In genomic region chr1:45346473-45346872, GRCh38 we compare ENCODE assay signal across 20 cellular contexts. TPM values are rescaled to one million over a fixed set of nuclear protein-coding genes. Genes with fewer than 3 reads are reported as not detected.
DNase-seq lines count a peak whose midpoint lies in the region; ATAC-seq, FAIRE-seq and TF ChIP-seq lines count a peak whose summit lies in the region.
"Had no signal": no experiment of that assay in that cellular context is flagged by ENCODE, and none has a peak within 500 bp of the region (broad histone marks: within the 10 kb centered on the region; RNA-seq: fewer than 3 reads in every experiment).

No MANE protein-coding gene starts in this region.

- no peak overlapping the region for H3K23ac ChIP-seq in neuronal stem cell (ENCODE audit: low read depth, low read length, poor library complexity)

- no peak for TF ChIP-seq EP300 in HepG2 (IDR thresholded peaks at IDR 0.05; ENCODE audit: low read depth in 2 of 2, low read length in 2 of 2)
- TF ChIP-seq EP300 in HepG2 (CRISPR knock-in tag; IDR thresholded peaks at IDR 0.05; ENCODE audit: borderline replicate concordance), result no peak
- no peak for TF ChIP-seq EP300 in K562 (IDR thresholded peaks at IDR 0.05; ENCODE audit: low read length)

- H3K27ac ChIP-seq in HepG2 (ENCODE audit: extremely low read length, insufficient read depth, low read length), result no peak overlapping the region
- H3K27ac ChIP-seq in right lobe of liver, result no peak overlapping the region
- H3K27ac ChIP-seq in HEK293 (ENCODE audit: extremely low read depth, low read depth, low read length), result no peak overlapping the region
- H3K27ac ChIP-seq in K562 (ENCODE audit: extremely low read depth, low read depth, low read length), result no peak overlapping the region
- H3K27ac ChIP-seq in testis, result no peak overlapping the region
- no peak overlapping the region for H3K27ac ChIP-seq in neuronal stem cell (replicated peaks; ENCODE audit: low read length)
- H3K27ac ChIP-seq: SJCRH30 had no signal

- H3K14ac ChIP-seq in neuronal stem cell (ENCODE audit: low read length), result no peak overlapping the region

- H2AFZ ChIP-seq in HepG2 (ENCODE audit: low read length) (no peak overlapping the region), K562 (ENCODE audit: low read depth, low read length) (no peak overlapping the region), neuronal stem cell (ENCODE audit: low read length) (no peak overlapping the region)

- H3K79me2 ChIP-seq in HepG2 (ENCODE audit: insufficient read depth, low read length) (peaks cover 7% of the 10 kb centered on the region), K562 (ENCODE audit: control insufficient read depth, insufficient read depth, low read length) (peaks cover 12% of the 10 kb centered on the region)

- H2AK5ac ChIP-seq in neuronal stem cell (ENCODE audit: low read depth, low read length), result no peak overlapping the region

- TF ChIP-seq CTCF in HepG2 (CRISPR knock-in tag; IDR thresholded peaks at IDR 0.05) (no peak), right lobe of liver (IDR thresholded peaks at IDR 0.05) (no peak), HEK293 (tag by site-specific recombination; IDR thresholded peaks at IDR 0.05) (no peak), K562 (IDR thresholded peaks at IDR 0.05 in 2 of 3, conservative IDR thresholded peaks at IDR 0.05 in 1 of 3; ENCODE audit: insufficient read depth in 2 of 3, low read depth in 1 of 3, low read length in 3 of 3) (no peak), testis (IDR thresholded peaks at IDR 0.05) (no peak), GM13976 (IDR thresholded peaks at IDR 0.05; ENCODE audit: borderline replicate concordance, control extremely low read depth, extremely low read depth, insufficient read depth, missing control alignments) (no peak)

- H3K9ac ChIP-seq in HepG2 (ENCODE audit: insufficient read depth, low read depth, low read length) (no peak overlapping the region), K562 (ENCODE audit: insufficient read depth in 1 of 2, low read depth in 2 of 2, low read length in 2 of 2) (no peak overlapping the region), neuronal stem cell (ENCODE audit: low read depth, low read length, poor library complexity) (no peak overlapping the region)

- in situ Hi-C loops in HepG2 (cut with HindIII; ENCODE audit: extremely low pct_ligation_motif_present, low pct_unique_long_range_greater_than_20kb) (no loop called here), K562 (cut with MboI) (loop anchor here (5.0 kb wide), 1 partner anchor 146 kb away; the partner anchor contains the start of gene TESK2), GM13976 (cut with MboI; ENCODE audit: low sequenced_read_pairs, unreplicated experiment) (no loop called here)

- WGBS in HepG2 (ENCODE audit: low lambda C conversion rate), result 87% methylated on average over 2 of the region's 2 CpGs
- 94% methylated on average over 2 of the region's 2 CpGs for WGBS in right lobe of liver (ENCODE audit: insufficient coverage, low coverage, low lambda C conversion rate, missing lambda C conversion rate)
- 65% methylated on average over 2 of the region's 2 CpGs for WGBS in K562 (ENCODE audit: insufficient coverage, low coverage, missing lambda C conversion rate)
- WGBS in testis, 2 donors, result 81 to 92% methylated on average over 2 of the region's 2 CpGs
- no CpG with 5 or more reads among the region's 2 CpGs for WGBS in neuronal stem cell (ENCODE audit: extremely low coverage in 2 of 2, insufficient read length in 2 of 2, insufficient replicate concordance in 1 of 2), 2 donors

- H3K27me3 ChIP-seq in HepG2 (ENCODE audit: control insufficient read depth in 1 of 2, insufficient read depth in 2 of 2, low read length in 2 of 2), result no peaks in the 10 kb centered on the region
- no peaks in the 10 kb centered on the region for H3K27me3 ChIP-seq in right lobe of liver
- H3K27me3 ChIP-seq in K562 (ENCODE audit: control insufficient read depth in 2 of 2, insufficient read depth in 2 of 2, low read length in 2 of 2), result no peaks in the 10 kb centered on the region
- H3K27me3 ChIP-seq in testis, result no peaks in the 10 kb centered on the region
- peaks cover 0 to 6% (median 0%) of the 10 kb centered on the region in 3 experiments for H3K27me3 ChIP-seq in neuronal stem cell (ENCODE audit: control insufficient read depth in 3 of 3, insufficient read depth in 3 of 3, low read depth in 1 of 3, low read length in 3 of 3)
- H3K27me3 ChIP-seq: SJCRH30 had no signal

- H3K36me3 ChIP-seq in HepG2 (replicated peaks in 1 of 2; ENCODE audit: control insufficient read depth in 1 of 2, insufficient read depth in 2 of 2, low read length in 2 of 2), result peaks cover 15 to 34% of the 10 kb centered on the region in 2 experiments
- peaks cover 0 to 38% (median 15%) of the 10 kb centered on the region in 4 donors for H3K36me3 ChIP-seq in right lobe of liver
- H3K36me3 ChIP-seq in HEK293 (ENCODE audit: control insufficient read depth in 2 of 2, insufficient read depth in 1 of 2, low read length in 2 of 2), result peaks cover 0 to 55% of the 10 kb centered on the region in 2 experiments; a peak in 2 of 3 replicates
- peaks cover 46% of the 10 kb centered on the region for H3K36me3 ChIP-seq in K562 (ENCODE audit: control insufficient read depth, insufficient read depth, low read length)
- no peaks in the 10 kb centered on the region for H3K36me3 ChIP-seq in testis (ENCODE audit: low read depth, missing control alignments)
- peaks cover 26 to 39% of the 10 kb centered on the region in 2 donors for H3K36me3 ChIP-seq in neuronal stem cell (replicated peaks in 1 of 2; ENCODE audit: control insufficient read depth in 2 of 2, insufficient read depth in 2 of 2, low read length in 2 of 2)

- TF ChIP-seq POLR2A in HepG2 (IDR thresholded peaks at IDR 0.05; ENCODE audit: insufficient read depth in 1 of 2, low read depth in 2 of 2, low read length in 2 of 2) (no peak), right lobe of liver (IDR thresholded peaks at IDR 0.05) (no peak), K562 (conservative IDR thresholded peaks at IDR 0.05) (peak; percentile 7; the same call in 1 of the 2 replicates), testis (IDR thresholded peaks at IDR 0.05) (no peak)

- no peaks in the 10 kb centered on the region for H3K9me1 ChIP-seq in K562 (ENCODE audit: control insufficient read depth, insufficient read depth, low read length)

- POLR2A ChIA-PET in HepG2 (lab: Yijun Ruan, JAX) (interaction anchor here (1.3 to 2.7 kb wide), 2 partner anchors 43 to 335 kb away, joined by 3 to 8 read pairs; partner anchors contain the start of gene HECTD3), HEK293 (lab: Yijun Ruan, JAX) (no interaction called here), K562 (lab: Yijun Ruan, JAX) (interaction anchor here (0.5 to 13.3 kb wide), 16 partner anchors 9 to 526 kb away, joined by 3 to 226 read pairs (median 3); no protein-coding TSS in a partner anchor)

- no peak overlapping the region for H4K8ac ChIP-seq in neuronal stem cell (ENCODE audit: low read depth, low read length)

- no peak overlapping the region for H2BK120ac ChIP-seq in neuronal stem cell (ENCODE audit: low read depth, low read length)

- H2BK15ac ChIP-seq in neuronal stem cell (ENCODE audit: low read length), result no peak overlapping the region

- H3K79me1 ChIP-seq in neuronal stem cell (ENCODE audit: low read depth, low read length), result no peaks in the 10 kb centered on the region

- H3K4me3 ChIP-seq in HepG2 (replicated peaks in 1 of 3; ENCODE audit: insufficient read depth in 1 of 3, low read depth in 2 of 3, low read length in 3 of 3), result no peak overlapping the region
- H3K4me3 ChIP-seq in right lobe of liver, result no peak overlapping the region
- H3K4me3 ChIP-seq in HEK293 (ENCODE audit: low read depth, low read length), result no peak overlapping the region
- H3K4me3 ChIP-seq in K562, result no peak overlapping the region
- H3K4me3 ChIP-seq in testis, result no peak overlapping the region
- no peak overlapping the region for H3K4me3 ChIP-seq in neuronal stem cell (ENCODE audit: low read length in 2 of 2)
- H3K4me3 ChIP-seq: SJCRH30 had no signal

- H2BK5ac ChIP-seq in neuronal stem cell (ENCODE audit: low read length), result no peak overlapping the region

- H3K18ac ChIP-seq in neuronal stem cell (ENCODE audit: low read length), result no peak overlapping the region

- FAIRE-seq in HepG2 (lab: Jason Lieb, UNC) (no peak), K562 (lab: Jason Lieb, UNC) (peak; percentile 71)
- FAIRE-seq: HTR-8/SVneo had no signal

- H3K4ac ChIP-seq in neuronal stem cell (ENCODE audit: low read length), result no peak overlapping the region

- intact Hi-C loops in HepG2 (cut with micrococcal nuclease; ENCODE audit: unreplicated experiment) (no loop called here), right lobe of liver (cut with DNase I) (no loop called here), K562 (cut with micrococcal nuclease) (no loop called here), testis (cut with DNase I; ENCODE audit: low total_unique reads) (no loop called here)

- no peak overlapping the region for H2BK12ac ChIP-seq in neuronal stem cell (ENCODE audit: low read length)

- H3K4me2 ChIP-seq in HepG2 (ENCODE audit: low read depth, low read length) (no peak overlapping the region), K562 (ENCODE audit: insufficient read depth, low read length) (no peak overlapping the region), neuronal stem cell (ENCODE audit: insufficient read depth, low read length, poor library complexity, severe bottlenecking) (no peak overlapping the region)

- TF ChIP-seq RAD21 in HepG2 (CRISPR knock-in tag; IDR thresholded peaks at IDR 0.05) (no peak), K562 (CRISPR knock-in tag; conservative IDR thresholded peaks at IDR 0.05 in 1 of 2, IDR thresholded peaks at IDR 0.05 in 1 of 2) (no peak)

- H3K9me3 ChIP-seq in HepG2 (ENCODE audit: low read length) (no peaks in the 10 kb centered on the region), right lobe of liver (no peaks in the 10 kb centered on the region), HEK293 (ENCODE audit: control insufficient read depth, insufficient read depth, low read depth, low read length) (no peaks in the 10 kb centered on the region), K562 (replicated peaks; ENCODE audit: control insufficient read depth, insufficient read depth, low read depth, low read length) (no peaks in the 10 kb centered on the region), testis (no peaks in the 10 kb centered on the region), neuronal stem cell (replicated peaks in 1 of 2; ENCODE audit: control insufficient read depth in 2 of 2, insufficient read depth in 1 of 2, low read depth in 1 of 2, low read length in 2 of 2) (no peaks in the 10 kb centered on the region)
- H3K9me3 ChIP-seq: SJCRH30 had no signal

- H3K4me1 ChIP-seq in HepG2 (ENCODE audit: insufficient read depth, low read length) (peaks cover 14% of the 10 kb centered on the region), right lobe of liver (peaks cover 0 to 16% (median 4%) of the 10 kb centered on the region in 4 donors), HEK293 (ENCODE audit: control insufficient read depth, insufficient read depth, low read length) (no peaks in the 10 kb centered on the region), K562 (replicated peaks in 1 of 2; ENCODE audit: control insufficient read depth in 2 of 2, insufficient read depth in 2 of 2, low read length in 2 of 2) (peaks cover 0 to 5% of the 10 kb centered on the region in 2 experiments; a peak in 4 of 5 replicates), testis (peaks cover 26% of the 10 kb centered on the region), neuronal stem cell (ENCODE audit: control insufficient read depth in 2 of 2, insufficient read depth in 1 of 2, low read depth in 1 of 2, low read length in 2 of 2) (peaks cover 0 to 5% of the 10 kb centered on the region in 2 donors)
- H3K4me1 ChIP-seq: SJCRH30 had no signal

- BruUV-seq in HepG2 (replicated peaks; lab: Mats Ljungman, UMichigan) (no TSS peak), K562 (replicated peaks; lab: Mats Ljungman, UMichigan) (no TSS peak)

- no peak overlapping the region for H4K91ac ChIP-seq in neuronal stem cell (ENCODE audit: low read depth, low read length, poor library complexity)

- DNase-seq in HepG2 (ENCODE audit: low spot score) (no peak), right lobe of liver (no peak), K562 (ENCODE audit: extremely low read depth in 1 of 4, low spot score in 3 of 4) (no peak), testis (peak; percentile 3), neuronal stem cell (ENCODE audit: low spot score) (no peak), NCI-H1694 treated with DMSO at 0.1 percent for 48 hours (lab: John Stamatoyannopoulos, UW) (no peak), GM13976 (ENCODE audit: low spot score) (no peak)
- DNase-seq: C1 segment of cervical spinal cord, DMS79, HCEC 1CT, NCI-H1105, NCI-H1694, NCI-H2227 treated with DMSO at 0.1 percent for 48 hours, NCI-H524, NCI-H82, PC-3, SJCRH30 had no signal

- H4K20me1 ChIP-seq in HepG2 (ENCODE audit: insufficient read depth, low read length), result no peaks in the 10 kb centered on the region
- no peaks in the 10 kb centered on the region; the same call in 1 of the 2 replicates for H4K20me1 ChIP-seq in K562 (replicated peaks; ENCODE audit: control insufficient read depth, insufficient read depth, low read length)

- no peak for ATAC-seq in HepG2
- no peak for ATAC-seq in right lobe of liver
- peak; percentile 10; the same call in 2 of the 3 replicates for ATAC-seq in K562
- ATAC-seq: PC-3 had no signal

- CTCF ChIA-PET in HepG2 (lab: Yijun Ruan, JAX; ENCODE audit: low intra/inter-chr PET ratio, low total read pairs) (no interaction called here), HEK293 (lab: Yijun Ruan, JAX) (interaction anchor here (1.0 to 2.0 kb wide), 2 partner anchors 147 to 154 kb away, joined by 3 to 5 read pairs; no protein-coding TSS in a partner anchor), K562 (lab: Yijun Ruan, JAX; ENCODE audit: low intra/inter-chr PET ratio) (no interaction called here)

RNA-seq across cellular contexts. Expression of gene MUTYH, which starts 6.2 kb away (rescaled TPM):
- total RNA-seq in HepG2 (2016; rRNA removed; fragmentation: Illumina TruSeq; extraction: Trizol), result 12.7 and 17.1 TPM in 2 replicates
- 8.3 and 9.6 TPM in 2 replicates for total RNA-seq in HepG2 (2016; cell fraction: cytosol; rRNA removed; fragmentation: Illumina TruSeq; extraction: Trizol; ENCODE audit: low read depth)
- 11.8 and 17.5 TPM in 2 replicates for total RNA-seq in HepG2 (2016; cell fraction: insoluble cytoplasmic fraction; rRNA removed; fragmentation: Illumina TruSeq; extraction: Trizol)
- 13.2 and 14.1 TPM in 2 replicates for total RNA-seq in HepG2 (2016; cell fraction: membrane; rRNA removed; fragmentation: Illumina TruSeq; extraction: Trizol)
- total RNA-seq in HepG2 (2016; cell fraction: nucleus; rRNA removed; fragmentation: Illumina TruSeq; extraction: Trizol), result 19.6 and 22.4 TPM in 2 replicates
- polyA plus RNA-seq in HepG2 (2011; rRNA removed), result 16.3 and 19.4 TPM in 2 replicates
- polyA plus RNA-seq in HepG2 (2011; cell fraction: cytosol; rRNA removed), result 7.9 and 12.7 TPM in 2 replicates
- 82.7 and 96.2 TPM in 2 replicates for polyA plus RNA-seq in HepG2 (2011; cell fraction: nucleus; rRNA removed)
- polyA plus RNA-seq in HepG2 (2012), result 11.1 and 12.0 TPM in 2 replicates
- 5.6 and 7.1 TPM in 2 replicates for polyA plus RNA-seq in HepG2 (2016; cell fraction: cytosol; fragmentation: Illumina TruSeq; extraction: Trizol; ENCODE audit: low read depth)
- polyA plus RNA-seq in HepG2 (2016; cell fraction: insoluble cytoplasmic fraction; fragmentation: Illumina TruSeq; extraction: Trizol; ENCODE audit: low read depth), result 11.6 and 12.8 TPM in 2 replicates
- 8.5 and 9.5 TPM in 2 replicates for polyA plus RNA-seq in HepG2 (2016; cell fraction: membrane; fragmentation: Illumina TruSeq; extraction: Trizol; ENCODE audit: low read depth)
- 58.3 and 64.2 TPM in 2 replicates for polyA plus RNA-seq in HepG2 (2016; cell fraction: nucleus; fragmentation: Illumina TruSeq; extraction: Trizol; ENCODE audit: insufficient read depth, low read depth)
- polyA minus RNA-seq in HepG2 (2011; rRNA and poly(A)+ RNA removed; ENCODE audit: low replicate concordance), result 19.2 and 21.3 TPM in 2 replicates
- 4.2 and 4.7 TPM in 2 replicates for polyA minus RNA-seq in HepG2 (2011; cell fraction: cytosol; rRNA and poly(A)+ RNA removed)
- 15.0 and 15.5 TPM in 2 replicates for polyA minus RNA-seq in HepG2 (2011; cell fraction: nucleus; rRNA and poly(A)+ RNA removed)
- total RNA-seq in right lobe of liver, result 10 to 100 TPM in 2 of 6 experiments, 1 to 10 TPM in 4; 7.2 to 11.9 (median 8.4) TPM
- 71.8 and 131 TPM in 2 replicates for total RNA-seq in K562 (2011; cell fraction: chromatin; rRNA removed; ENCODE audit: low replicate concordance)
- total RNA-seq in K562 (2011; cell fraction: nucleolus; rRNA removed), result 89.7 and 95.8 TPM in 2 replicates
- total RNA-seq in K562 (2011; cell fraction: nucleoplasm; rRNA removed), result 74.4 and 78.0 TPM in 2 replicates
- 32.1 and 36.8 TPM in 2 replicates for total RNA-seq in K562 (2014; rRNA removed)
- total RNA-seq in K562 (2014; rRNA removed; fragmentation: Illumina TruSeq; extraction: Trizol), result 13.0 and 16.5 TPM in 2 replicates
- total RNA-seq in K562 (2015; rRNA removed; fragmentation: Illumina TruSeq; extraction: Trizol), result 26.8 and 29.0 TPM in 2 replicates
- 36.1 and 37.8 TPM in 2 replicates for total RNA-seq in K562 (2021)
- 23.6 and 39.9 TPM in 2 replicates for polyA plus RNA-seq in K562 (2011; rRNA removed)
- polyA plus RNA-seq in K562 (2011; cell fraction: cytosol; rRNA removed), result 31.3 and 41.8 TPM in 2 replicates
- polyA plus RNA-seq in K562 (2011; cell fraction: nucleus; rRNA removed), result 190 and 211 TPM in 2 replicates
- 30.0 and 54.0 TPM in 2 replicates for polyA plus RNA-seq in K562 (2012)
- 32.7 and 35.6 TPM in 2 replicates for polyA plus RNA-seq in K562 (2014; fragmentation: Illumina TruSeq; extraction: Trizol)
- polyA plus RNA-seq in K562 (2014; fragmentation: Nextera tagmentation; extraction: Ambion mirVana), result 1 to 10 TPM; 3.4 to 6.2 TPM
- 46.2 and 53.5 TPM in 2 replicates for polyA plus RNA-seq in K562 (2014; rRNA removed)
- polyA minus RNA-seq in K562 (2011; rRNA and poly(A)+ RNA removed), result 18.2 and 19.1 TPM in 2 replicates
- polyA minus RNA-seq in K562 (2011; cell fraction: cytosol; rRNA and poly(A)+ RNA removed), result 9.2 and 10.9 TPM in 2 replicates
- polyA minus RNA-seq in K562 (2011; cell fraction: nucleus; rRNA and poly(A)+ RNA removed), result 20.3 and 32.9 TPM in 2 replicates
- total RNA-seq in testis, result 10 to 100 TPM; 26.8 to 31.5 TPM
- polyA plus RNA-seq in testis (ENCODE audit: insufficient read depth, low read depth, low replicate concordance), result 15.1 TPM
- 32.5 TPM for polyA plus RNA-seq in neuronal stem cell (2013, experiment 1 of 2)
- 30.7 TPM for polyA plus RNA-seq in neuronal stem cell (2013, experiment 2 of 2)

RNA-seq across cellular contexts. Expression of gene TOE1, which starts 6.5 kb away (rescaled TPM):
- 17.4 and 19.0 TPM in 2 replicates for total RNA-seq in HepG2 (2016; rRNA removed; fragmentation: Illumina TruSeq; extraction: Trizol)
- 6.1 and 6.9 TPM in 2 replicates for total RNA-seq in HepG2 (2016; cell fraction: cytosol; rRNA removed; fragmentation: Illumina TruSeq; extraction: Trizol; ENCODE audit: low read depth)
- total RNA-seq in HepG2 (2016; cell fraction: insoluble cytoplasmic fraction; rRNA removed; fragmentation: Illumina TruSeq; extraction: Trizol), result 17.0 and 19.2 TPM in 2 replicates
- 9.4 and 11.7 TPM in 2 replicates for total RNA-seq in HepG2 (2016; cell fraction: membrane; rRNA removed; fragmentation: Illumina TruSeq; extraction: Trizol)
- 18.1 and 21.7 TPM in 2 replicates for total RNA-seq in HepG2 (2016; cell fraction: nucleus; rRNA removed; fragmentation: Illumina TruSeq; extraction: Trizol)
- 12.1 and 14.1 TPM in 2 replicates for polyA plus RNA-seq in HepG2 (2011; rRNA removed)
- 13.3 and 16.7 TPM in 2 replicates for polyA plus RNA-seq in HepG2 (2011; cell fraction: cytosol; rRNA removed)
- polyA plus RNA-seq in HepG2 (2011; cell fraction: nucleus; rRNA removed), result 24.4 and 29.6 TPM in 2 replicates
- 5.6 and 7.9 TPM in 2 replicates for polyA plus RNA-seq in HepG2 (2012)
- polyA plus RNA-seq in HepG2 (2016; cell fraction: cytosol; fragmentation: Illumina TruSeq; extraction: Trizol; ENCODE audit: low read depth), result 4.9 and 6.0 TPM in 2 replicates
- 17.2 and 18.2 TPM in 2 replicates for polyA plus RNA-seq in HepG2 (2016; cell fraction: insoluble cytoplasmic fraction; fragmentation: Illumina TruSeq; extraction: Trizol; ENCODE audit: low read depth)
- 7.3 and 8.1 TPM in 2 replicates for polyA plus RNA-seq in HepG2 (2016; cell fraction: membrane; fragmentation: Illumina TruSeq; extraction: Trizol; ENCODE audit: low read depth)
- 21.5 and 25.2 TPM in 2 replicates for polyA plus RNA-seq in HepG2 (2016; cell fraction: nucleus; fragmentation: Illumina TruSeq; extraction: Trizol; ENCODE audit: insufficient read depth, low read depth)
- 26.7 and 78.7 TPM in 2 replicates for polyA minus RNA-seq in HepG2 (2011; rRNA and poly(A)+ RNA removed; ENCODE audit: low replicate concordance)
- polyA minus RNA-seq in HepG2 (2011; cell fraction: cytosol; rRNA and poly(A)+ RNA removed), result 6.8 and 11.4 TPM in 2 replicates
- 35.4 and 43.5 TPM in 2 replicates for polyA minus RNA-seq in HepG2 (2011; cell fraction: nucleus; rRNA and poly(A)+ RNA removed)
- 1 to 10 TPM; 3.2 to 7.7 (median 4.4) TPM for total RNA-seq in right lobe of liver
- 34.1 and 86.1 TPM in 2 replicates for total RNA-seq in K562 (2011; cell fraction: chromatin; rRNA removed; ENCODE audit: low replicate concordance)
- 66.0 and 68.2 TPM in 2 replicates for total RNA-seq in K562 (2011; cell fraction: nucleolus; rRNA removed)
- 40.8 and 44.2 TPM in 2 replicates for total RNA-seq in K562 (2011; cell fraction: nucleoplasm; rRNA removed)
- total RNA-seq in K562 (2014; rRNA removed), result 36.7 and 46.9 TPM in 2 replicates
- total RNA-seq in K562 (2014; rRNA removed; fragmentation: Illumina TruSeq; extraction: Trizol), result 25.0 and 32.1 TPM in 2 replicates
- 46.5 and 46.9 TPM in 2 replicates for total RNA-seq in K562 (2015; rRNA removed; fragmentation: Illumina TruSeq; extraction: Trizol)
- total RNA-seq in K562 (2021), result 32.5 and 33.9 TPM in 2 replicates
- polyA plus RNA-seq in K562 (2011; rRNA removed), result 30.4 and 36.0 TPM in 2 replicates
- polyA plus RNA-seq in K562 (2011; cell fraction: cytosol; rRNA removed), result 33.1 and 54.6 TPM in 2 replicates
- polyA plus RNA-seq in K562 (2011; cell fraction: nucleus; rRNA removed), result 75.7 and 103 TPM in 2 replicates
- polyA plus RNA-seq in K562 (2012), result 25.2 and 34.6 TPM in 2 replicates
- 40.1 and 47.2 TPM in 2 replicates for polyA plus RNA-seq in K562 (2014; fragmentation: Illumina TruSeq; extraction: Trizol)
- polyA plus RNA-seq in K562 (2014; fragmentation: Nextera tagmentation; extraction: Ambion mirVana), result 10 to 100 TPM; 59.8 to 85.7 TPM
- polyA plus RNA-seq in K562 (2014; rRNA removed), result 38.0 and 44.8 TPM in 2 replicates
- 38.1 and 72.9 TPM in 2 replicates for polyA minus RNA-seq in K562 (2011; rRNA and poly(A)+ RNA removed)
- 21.1 and 35.7 TPM in 2 replicates for polyA minus RNA-seq in K562 (2011; cell fraction: cytosol; rRNA and poly(A)+ RNA removed)
- polyA minus RNA-seq in K562 (2011; cell fraction: nucleus; rRNA and poly(A)+ RNA removed), result 39.9 and 47.7 TPM in 2 replicates
- 10 to 100 TPM; 16.3 to 25.1 TPM for total RNA-seq in testis
- 48.3 TPM for polyA plus RNA-seq in testis (ENCODE audit: insufficient read depth, low read depth, low replicate concordance)
- polyA plus RNA-seq in neuronal stem cell (2013, experiment 1 of 2), result 4.1 TPM
- polyA plus RNA-seq in neuronal stem cell (2013, experiment 2 of 2), result 4.4 TPM

RNA-seq across cellular contexts. Expression of gene HPDL, which starts 19.8 kb away (rescaled TPM):
- total RNA-seq in HepG2 (2016; rRNA removed; fragmentation: Illumina TruSeq; extraction: Trizol) (not detected in 2 replicates), right lobe of liver (under 1 TPM in 2 of 6 experiments, not detected in 4; 0.25 to 0.56 TPM), K562 (2014; rRNA removed) (not detected in 2 replicates), K562 (2014; rRNA removed; fragmentation: Illumina TruSeq; extraction: Trizol) (not detected in 2 replicates), K562 (2015; rRNA removed; fragmentation: Illumina TruSeq; extraction: Trizol) (not detected in 2 replicates), K562 (2021) (not detected in 2 replicates), testis (1 to 10 TPM; 1.1 to 1.3 TPM)
- total RNA-seq in HepG2 (2016; cell fraction: cytosol; rRNA removed; fragmentation: Illumina TruSeq; extraction: Trizol; ENCODE audit: low read depth), result not detected in 2 replicates
- not detected in 2 replicates for total RNA-seq in HepG2 (2016; cell fraction: insoluble cytoplasmic fraction; rRNA removed; fragmentation: Illumina TruSeq; extraction: Trizol)
- total RNA-seq in HepG2 (2016; cell fraction: membrane; rRNA removed; fragmentation: Illumina TruSeq; extraction: Trizol), result not detected in 2 replicates
- not detected in 2 replicates for total RNA-seq in HepG2 (2016; cell fraction: nucleus; rRNA removed; fragmentation: Illumina TruSeq; extraction: Trizol)
- polyA plus RNA-seq in HepG2 (2011; rRNA removed) (not detected in 2 replicates), K562 (2011; rRNA removed) (not detected in 2 replicates), K562 (2014; fragmentation: Illumina TruSeq; extraction: Trizol) (not detected in 2 replicates), K562 (2014; fragmentation: Nextera tagmentation; extraction: Ambion mirVana) (not detected), K562 (2014; rRNA removed) (not detected in 2 replicates), testis (ENCODE audit: insufficient read depth, low read depth, low replicate concordance) (not detected)
- polyA plus RNA-seq in HepG2 (2011; cell fraction: cytosol; rRNA removed), result not detected in 2 replicates
- polyA plus RNA-seq in HepG2 (2011; cell fraction: nucleus; rRNA removed), result not detected in 2 replicates
- polyA plus RNA-seq in HepG2 (2012), result 0.08 TPM in 1 of 2 replicates, not detected in the other
- polyA plus RNA-seq in HepG2 (2016; cell fraction: cytosol; fragmentation: Illumina TruSeq; extraction: Trizol; ENCODE audit: low read depth), result not detected in 2 replicates
- polyA plus RNA-seq in HepG2 (2016; cell fraction: insoluble cytoplasmic fraction; fragmentation: Illumina TruSeq; extraction: Trizol; ENCODE audit: low read depth), result not detected in 2 replicates
- polyA plus RNA-seq in HepG2 (2016; cell fraction: membrane; fragmentation: Illumina TruSeq; extraction: Trizol; ENCODE audit: low read depth), result not detected in 2 replicates
- polyA plus RNA-seq in HepG2 (2016; cell fraction: nucleus; fragmentation: Illumina TruSeq; extraction: Trizol; ENCODE audit: insufficient read depth, low read depth), result not detected in 2 replicates
- polyA minus RNA-seq in HepG2 (2011; rRNA and poly(A)+ RNA removed; ENCODE audit: low replicate concordance), result 24.3 TPM in 1 of 2 replicates, not detected in the other
- 0.40 TPM in 1 of 2 replicates, not detected in the other for polyA minus RNA-seq in HepG2 (2011; cell fraction: cytosol; rRNA and poly(A)+ RNA removed)
- not detected in 2 replicates for polyA minus RNA-seq in HepG2 (2011; cell fraction: nucleus; rRNA and poly(A)+ RNA removed)
- not detected in 2 replicates for total RNA-seq in K562 (2011; cell fraction: chromatin; rRNA removed; ENCODE audit: low replicate concordance)
- not detected in 2 replicates for total RNA-seq in K562 (2011; cell fraction: nucleolus; rRNA removed)
- total RNA-seq in K562 (2011; cell fraction: nucleoplasm; rRNA removed), result not detected in 2 replicates
- not detected in 2 replicates for polyA plus RNA-seq in K562 (2011; cell fraction: cytosol; rRNA removed)
- not detected in 2 replicates for polyA plus RNA-seq in K562 (2011; cell fraction: nucleus; rRNA removed)
- polyA plus RNA-seq in K562 (2012), result 0.04 and 0.28 TPM in 2 replicates
- not detected in 2 replicates for polyA minus RNA-seq in K562 (2011; rRNA and poly(A)+ RNA removed)
- not detected in 2 replicates for polyA minus RNA-seq in K562 (2011; cell fraction: cytosol; rRNA and poly(A)+ RNA removed)
- polyA minus RNA-seq in K562 (2011; cell fraction: nucleus; rRNA and poly(A)+ RNA removed), result not detected in 2 replicates
- polyA plus RNA-seq in neuronal stem cell (2013, experiment 1 of 2), result 2.2 TPM
- 2.5 TPM for polyA plus RNA-seq in neuronal stem cell (2013, experiment 2 of 2)
- total RNA-seq: G401, PC-3, SJCRH30 had no signal

Comparison
In these comparisons a context has a peak if more than half of its experiments do, and no peak if none do; other contexts are left out.
1. Of the 241 proteins assayed by ChIP-seq in both HepG2 and K562: peak only in HepG2: POLR2AphosphoS5 and RBM22; only in K562: POLR2A; in both: none; in neither: 238.